Comparison of ENCODE assay signal across 30 cellular contexts in the genomic region with DNA sequence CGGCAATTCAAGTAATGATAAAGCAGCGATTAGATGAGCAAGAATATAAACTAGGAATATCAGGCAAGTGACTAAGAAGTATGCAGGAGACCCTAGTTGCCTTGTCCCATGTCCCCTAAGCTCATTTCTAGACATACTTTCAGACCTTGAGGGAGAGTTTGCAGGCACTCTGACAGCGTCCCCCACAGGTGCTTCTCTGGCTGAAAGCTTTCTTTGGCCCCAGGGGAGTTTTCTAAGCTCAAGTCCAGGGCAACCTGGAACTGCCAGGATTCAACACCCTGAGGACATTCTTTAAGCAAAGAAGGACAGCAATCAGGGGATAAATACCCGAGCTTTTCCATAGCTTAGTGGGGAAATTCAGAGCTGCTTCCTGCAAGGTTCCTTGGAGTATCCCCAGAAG.
"Had no signal": no experiment of that assay in that cellular context is flagged by ENCODE, and none has a peak within 500 bp of the region (broad histone marks: within the 10 kb centered on the region; RNA-seq: fewer than 3 reads in every experiment).

No MANE protein-coding gene starts in this region.

- H3K36me3 Mint-ChIP-seq: activated CD8-positive, alpha-beta memory T cell treated with anti-CD3 and anti-CD28 coated beads, Interleukin-2, amount 10 ng/mL, durations not matched to agents 7 days and 5 days; activated naive CD4-positive, alpha-beta T cell treated with anti-CD3 and anti-CD28 coated beads, Interleukin-2, amount 10 ng/mL, durations not matched to agents 7 days and 5 days; activated naive CD4-positive, alpha-beta T cell treated with anti-CD3 and anti-CD28 coated beads, Interleukin-2, amount 50 U/mL, for 24 hours; activated naive CD8-positive, alpha-beta T cell; T-cell had no signal

- H3K27ac Mint-ChIP-seq: activated CD4-positive, alpha-beta memory T cell treated with anti-CD3 and anti-CD28 coated beads, Interleukin-2, amount 10 ng/mL, durations not matched to agents 7 days and 5 days; activated CD4-positive, alpha-beta T cell treated with anti-CD3 and anti-CD28 coated beads for 36 hours; activated CD4-positive, alpha-beta T cell treated with anti-CD3 and anti-CD28 coated beads, Interleukin-2, amount 10 ng/mL, durations not matched to agents 7 days and 5 days; activated CD8-positive, alpha-beta memory T cell treated with anti-CD3 and anti-CD28 coated beads, Interleukin-2, amount 10 ng/mL, durations not matched to agents 7 days and 5 days; activated CD8-positive, alpha-beta T cell treated with anti-CD3 and anti-CD28 coated beads, Interleukin-2, amount 10 ng/mL, durations not matched to agents 7 days and 5 days; activated naive CD4-positive, alpha-beta T cell treated with anti-CD3 and anti-CD28 coated beads, Interleukin-2, amount 10 ng/mL, durations not matched to agents 7 days and 5 days; activated naive CD4-positive, alpha-beta T cell treated with anti-CD3 and anti-CD28 coated beads, Interleukin-2, amount 50 U/mL, for 24 hours; activated naive CD8-positive, alpha-beta T cell; activated T-cell treated with anti-CD3 and anti-CD28 coated beads, Interleukin-2, amount 50 U/mL, for 24 hours; activated T-helper 2 cell treated with anti-CD3 and anti-CD28 coated beads, Interferon-gamma antibody, Interleukin-2, Interleukin-4, amounts not matched to agents 10 μg/mL and 5 μg/mL and 100 μg/mL, durations not matched to agents 14 hours and 24 hours and 36 hours; T-cell; T-helper 17 cell had no signal

- H3K4me1 Mint-ChIP-seq: activated CD4-positive, alpha-beta memory T cell treated with anti-CD3 and anti-CD28 coated beads, Interleukin-2, amount 10 ng/mL, durations not matched to agents 7 days and 5 days; activated CD4-positive, alpha-beta T cell treated with anti-CD3 and anti-CD28 coated beads for 36 hours; activated CD4-positive, alpha-beta T cell treated with anti-CD3 and anti-CD28 coated beads, Interleukin-2, amount 10 ng/mL, durations not matched to agents 7 days and 5 days; activated CD8-positive, alpha-beta memory T cell treated with anti-CD3 and anti-CD28 coated beads, Interleukin-2, amount 10 ng/mL, durations not matched to agents 7 days and 5 days; activated naive CD4-positive, alpha-beta T cell treated with anti-CD3 and anti-CD28 coated beads, Interleukin-2, amount 10 ng/mL, durations not matched to agents 7 days and 5 days; activated naive CD4-positive, alpha-beta T cell treated with anti-CD3 and anti-CD28 coated beads, Interleukin-2, amount 50 U/mL, for 24 hours; T-cell; T-helper 17 cell had no signal

- ATAC-seq: activated CD4-positive, alpha-beta T cell treated with anti-CD3 and anti-CD28 coated beads for 36 hours; activated CD4-positive, CD25-positive, alpha-beta regulatory T cell treated with anti-CD3 and anti-CD28 coated beads, Interleukin-2, amount 50 U/mL, for 24 hours; activated CD8-positive, alpha-beta memory T cell treated with anti-CD3 and anti-CD28 coated beads, Interleukin-2, amount 10 ng/mL, durations not matched to agents 7 days and 5 days; activated CD8-positive, alpha-beta T cell treated with anti-CD3 and anti-CD28 coated beads, Interleukin-2, amount 10 ng/mL, durations not matched to agents 7 days and 5 days; body of pancreas; T-cell; T-helper 17 cell had no signal

- DNase-seq: activated CD4-positive, alpha-beta memory T cell treated with anti-CD3 and anti-CD28 coated beads, Interleukin-2, amount 10 ng/mL, durations not matched to agents 7 days and 5 days; activated CD4-positive, alpha-beta T cell treated with anti-CD3 and anti-CD28 coated beads for 1 hour; activated CD4-positive, alpha-beta T cell treated with anti-CD3 and anti-CD28 coated beads for 36 hours; activated CD4-positive, alpha-beta T cell treated with anti-CD3 and anti-CD28 coated beads for 48 hours; activated CD4-positive, alpha-beta T cell treated with anti-CD3 and anti-CD28 coated beads, Interleukin-2, amount 10 ng/mL, durations not matched to agents 7 days and 5 days; activated CD4-positive, alpha-beta T cell treated with anti-CD3 and anti-CD28 coated beads, Interleukin-2, amount 50 U/mL, for 48 hours; activated CD4-positive, CD25-positive, alpha-beta regulatory T cell; activated CD8-positive, alpha-beta memory T cell treated with anti-CD3 and anti-CD28 coated beads for 24 hours; activated CD8-positive, alpha-beta memory T cell treated with anti-CD3 and anti-CD28 coated beads, Interleukin-2, amount 10 ng/mL, durations not matched to agents 7 days and 5 days; activated CD8-positive, alpha-beta memory T cell treated with anti-CD3 and anti-CD28 coated beads, Interleukin-2, amount 50 U/mL, for 48 hours; activated CD8-positive, alpha-beta T cell treated with anti-CD3 and anti-CD28 coated beads, Interleukin-2, amount 10 ng/mL, durations not matched to agents 7 days and 5 days; activated effector memory CD4-positive, alpha-beta T cell treated with Interleukin-2 at 50 U/mL for 16 hours; activated gamma-delta T cell; activated naive CD4-positive, alpha-beta T cell treated with anti-CD3 and anti-CD28 coated beads, Interleukin-2, amount 10 ng/mL, durations not matched to agents 7 days and 5 days; activated naive CD4-positive, alpha-beta T cell treated with Interleukin-2 at 50 U/mL for 16 hours; activated T-cell treated with anti-CD3 and anti-CD28 coated beads, Interleukin-2, amount 50 U/mL, for 24 hours; activated T-cell treated with anti-CD3 and anti-CD28 coated beads, Interleukin-2, amount 50 U/mL, for 48 hours; adrenal gland; amniotic stem cell; aorta; body of pancreas; brain microvascular endothelial cell; central memory CD4-positive, alpha-beta T cell; T-cell; T-helper 17 cell; T1000 had no signal

- H3K4me3 Mint-ChIP-seq: activated CD4-positive, alpha-beta memory T cell treated with anti-CD3 and anti-CD28 coated beads, Interleukin-2, amount 10 ng/mL, durations not matched to agents 7 days and 5 days; activated CD4-positive, alpha-beta T cell treated with anti-CD3 and anti-CD28 coated beads for 36 hours; activated CD4-positive, alpha-beta T cell treated with anti-CD3 and anti-CD28 coated beads, Interleukin-2, amount 10 ng/mL, durations not matched to agents 7 days and 5 days; activated CD8-positive, alpha-beta memory T cell treated with anti-CD3 and anti-CD28 coated beads, Interleukin-2, amount 10 ng/mL, durations not matched to agents 7 days and 5 days; activated CD8-positive, alpha-beta T cell treated with anti-CD3 and anti-CD28 coated beads, Interleukin-2, amount 10 ng/mL, durations not matched to agents 7 days and 5 days; activated naive CD4-positive, alpha-beta T cell treated with anti-CD3 and anti-CD28 coated beads, Interleukin-2, amount 10 ng/mL, durations not matched to agents 7 days and 5 days; activated naive CD4-positive, alpha-beta T cell treated with anti-CD3 and anti-CD28 coated beads, Interleukin-2, amount 50 U/mL, for 24 hours; activated naive CD8-positive, alpha-beta T cell; activated T-cell treated with anti-CD3 and anti-CD28 coated beads, Interleukin-2, amount 50 U/mL, for 24 hours; T-cell; T-helper 17 cell had no signal

- H3K27me3 Mint-ChIP-seq: activated CD4-positive, alpha-beta memory T cell treated with anti-CD3 and anti-CD28 coated beads, Interleukin-2, amount 10 ng/mL, durations not matched to agents 7 days and 5 days; activated CD4-positive, alpha-beta T cell treated with anti-CD3 and anti-CD28 coated beads for 36 hours; activated CD4-positive, alpha-beta T cell treated with anti-CD3 and anti-CD28 coated beads, Interleukin-2, amount 10 ng/mL, durations not matched to agents 7 days and 5 days; activated CD8-positive, alpha-beta memory T cell treated with anti-CD3 and anti-CD28 coated beads, Interleukin-2, amount 10 ng/mL, durations not matched to agents 7 days and 5 days; activated naive CD4-positive, alpha-beta T cell treated with anti-CD3 and anti-CD28 coated beads, Interleukin-2, amount 10 ng/mL, durations not matched to agents 7 days and 5 days; activated naive CD4-positive, alpha-beta T cell treated with anti-CD3 and anti-CD28 coated beads, Interleukin-2, amount 50 U/mL, for 24 hours; activated naive CD8-positive, alpha-beta T cell; activated T-cell treated with anti-CD3 and anti-CD28 coated beads, Interleukin-2, amount 50 U/mL, for 24 hours; T-helper 17 cell had no signal
